1 cellular context compared by ENCODE assay signal in the genomic region with DNA sequence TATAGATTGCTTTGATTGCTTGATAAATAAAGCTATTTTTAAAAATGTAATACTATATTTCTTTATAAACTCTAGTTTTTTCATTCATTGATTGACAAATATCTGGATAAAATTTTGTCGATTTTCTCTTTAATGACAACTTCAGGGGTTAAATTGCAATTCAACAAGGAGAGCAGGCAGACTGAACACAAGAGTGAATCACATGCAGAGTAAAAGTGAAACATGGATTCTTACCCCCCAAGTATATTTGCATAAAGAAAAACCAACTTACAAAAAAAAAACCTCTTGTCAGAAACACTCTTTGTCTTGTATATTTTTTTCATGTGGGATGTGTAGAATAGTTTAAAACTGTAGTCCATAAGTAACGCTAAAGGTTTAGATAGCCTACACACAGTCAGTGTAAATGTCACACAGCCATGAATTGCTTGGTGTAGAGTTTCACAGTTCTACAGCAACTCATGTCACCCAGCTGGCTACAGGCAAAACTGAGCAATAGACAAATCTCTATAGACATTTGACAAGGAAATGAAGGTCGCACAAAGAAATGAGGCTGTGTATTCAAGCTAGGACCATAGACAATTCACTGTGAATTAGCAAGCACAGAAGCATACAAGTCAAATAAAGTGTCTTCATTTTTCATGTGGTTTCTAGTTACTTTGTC.
TF ChIP-seq lines count a peak whose summit lies in the region.

No MANE protein-coding gene starts in this region.

TF ChIP-seq in K562, 482 proteins besides CTCF, POLR2A, EP300 and RAD21 (continued from another document):
- TF ChIP-seq ZMIZ1 (IDR thresholded peaks at IDR 0.05; ENCODE audit: low read depth in 2 of 2, low read length in 2 of 2) (no peak), ID3 (CRISPR knock-in tag; IDR thresholded peaks at IDR 0.05) (no peak), ID3 (tag; IDR thresholded peaks at IDR 0.05) (peak; percentile 48; the same call in 1 of the 2 replicates), ZNF561 (CRISPR knock-in tag; conservative IDR thresholded peaks at IDR 0.05) (no peak), NR4A1 (CRISPR knock-in tag; IDR thresholded peaks at IDR 0.05) (no peak), NR4A1 (tag; IDR thresholded peaks at IDR 0.05) (peak; percentile 78), CXXC5 (CRISPR knock-in tag; IDR thresholded peaks at IDR 0.05) (peak; percentile 5; the same call in 1 of the 2 replicates), SMAD4 (CRISPR knock-in tag; conservative IDR thresholded peaks at IDR 0.05) (0 out of 2 replicates have a peak, but pooled peaks have one; percentile 25), ZNF311 (CRISPR knock-in tag; IDR thresholded peaks at IDR 0.05) (peak; percentile 50; the same call in 1 of the 2 replicates), L3MBTL2 (IDR thresholded peaks at IDR 0.05) (peak; percentile 22; the same call in 1 of the 2 replicates)
- TF ChIP-seq, protein P1, sequence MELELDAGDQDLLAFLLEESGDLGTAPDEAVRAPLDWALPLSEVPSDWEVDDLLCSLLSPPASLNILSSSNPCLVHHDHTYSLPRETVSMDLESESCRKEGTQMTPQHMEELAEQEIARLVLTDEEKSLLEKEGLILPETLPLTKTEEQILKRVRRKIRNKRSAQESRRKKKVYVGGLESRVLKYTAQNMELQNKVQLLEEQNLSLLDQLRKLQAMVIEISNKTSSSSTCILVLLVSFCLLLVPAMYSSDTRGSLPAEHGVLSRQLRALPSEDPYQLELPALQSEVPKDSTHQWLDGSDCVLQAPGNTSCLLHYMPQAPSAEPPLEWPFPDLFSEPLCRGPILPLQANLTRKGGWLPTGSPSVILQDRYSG (tag; conservative IDR thresholded peaks at IDR 0.05; ENCODE audit: low read depth): 0 out of 2 replicates have a peak, but pooled peaks have one; percentile 33
TF ChIP-seq in K562: peak in this region for 10.
